7 cellular contexts compared by ENCODE assay signal in the genomic region with DNA sequence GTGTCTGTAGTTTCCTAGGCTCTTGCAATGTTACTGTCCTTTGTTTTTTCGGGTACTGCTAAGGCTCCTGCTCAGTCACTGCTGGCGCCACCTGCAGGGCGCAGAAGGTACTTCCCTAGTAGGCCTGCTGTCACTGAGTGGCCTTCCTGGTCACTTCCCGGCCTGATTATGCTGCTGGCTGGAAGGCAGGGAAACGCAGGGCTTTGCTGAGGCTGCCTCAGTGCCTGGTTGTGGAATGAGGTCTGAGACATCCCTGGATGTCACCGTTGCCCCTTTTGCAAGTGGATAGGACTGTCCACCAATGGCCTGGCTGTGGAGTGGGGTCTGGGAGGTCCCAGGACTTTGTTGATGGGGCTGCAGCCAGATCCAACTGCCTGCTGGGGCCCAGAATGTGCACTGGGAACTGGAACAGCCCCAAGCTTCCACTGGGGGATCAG. TPM values are rescaled to one million over a fixed set of nuclear protein-coding genes. Genes with fewer than 3 reads are reported as not detected.
A peak's percentile ranks its signal among the peaks of the same experiment; 100 is the strongest.
DNase-seq lines count a peak whose midpoint lies in the region; TF ChIP-seq lines count a peak whose summit lies in the region.

No MANE protein-coding gene starts in this region.

- no peaks in the 10 kb centered on the region for H3K27me3 ChIP-seq in GM23248 (replicated peaks; ENCODE audit: insufficient read depth)

- DNase-seq in GM23248 (peak; percentile 68), KBM-7 (peak; percentile 61), SW 1271 (lab: John Stamatoyannopoulos, UW) (peak; percentile 24 to 64), astrocyte of the hippocampus (ENCODE audit: low read depth, low spot score) (peak; percentile 79), islet precursor cell (peak; percentile 94)
- peak; percentile 28 to 32 for DNase-seq in stimulated activated CD8-positive, alpha-beta memory T cell treated with anti-CD3 and anti-CD28 coated beads, Interleukin-15, amount 100 ng/mL, for 48 hours (ENCODE audit: low read depth in 2 of 2)

- 29 to 30% methylated on average over 6 of the region's 6 CpGs for WGBS in GM23248 (ENCODE audit: low coverage in 1 of 2, low lambda C conversion rate in 2 of 2, missing lambda C conversion rate in 2 of 2), 2 experiments

- peaks cover 10% of the 10 kb centered on the region; the same call in 1 of the 2 replicates for H3K4me1 ChIP-seq in GM23248 (ENCODE audit: insufficient read depth)

- in situ Hi-C loops in GM23248 (cut with MboI): loop anchor here (25.0 kb wide), 1 partner anchor 778 kb away; no protein-coding TSS in a partner anchor
- in situ Hi-C loops in KBM-7 (cut with MboI; ENCODE audit: low pct_unique_long_range_greater_than_20kb, low sequenced_read_pairs): no loop called here

- no peak overlapping the region; the same call in 1 of the 2 replicates for H3K9ac ChIP-seq in GM23248

- TF ChIP-seq CTCF in GM12875 (IDR thresholded peaks at IDR 0.05; ENCODE audit: borderline replicate concordance, insufficient read depth, low read depth, low read length): peak; percentile 98

- H3K9me2 ChIP-seq in GM23248 (ENCODE audit: insufficient read depth): no peaks in the 10 kb centered on the region

- no peak overlapping the region for H3K4me2 ChIP-seq in GM23248 (ENCODE audit: unreplicated experiment)

- H2AFZ ChIP-seq in GM23248: peak overlapping the region; percentile 60

- no peaks in the 10 kb centered on the region for H3K36me3 ChIP-seq in GM23248 (ENCODE audit: low read depth)

- H4K20me1 ChIP-seq in GM23248 (ENCODE audit: insufficient read depth): no peaks in the 10 kb centered on the region

- H3K4me3 ChIP-seq in GM12875 (ENCODE audit: low read depth, low read length) (no peak overlapping the region), GM23248 (no peak overlapping the region)

- no peaks in the 10 kb centered on the region for H3K79me2 ChIP-seq in GM23248 (ENCODE audit: insufficient read depth)

- no peaks in the 10 kb centered on the region for H3K9me3 ChIP-seq in GM23248 (ENCODE audit: low read depth)

- H3F3A ChIP-seq in GM23248 (ENCODE audit: insufficient read depth): no peaks in the 10 kb centered on the region

- H3K27ac ChIP-seq in GM23248: no peak overlapping the region

RNA-seq across cellular contexts. Expression of a gene that starts 13.1 kb away (rescaled TPM):
- under 0.01 and 2.1 TPM in 2 replicates for total RNA-seq in GM23248 (2014; rRNA removed; shearing (Covaris generic))
- polyA plus RNA-seq in GM23248 (2016; fragmentation: Nextera tagmentation; extraction: Ambion mirVana): 0.81 and 1.1 TPM in 2 replicates

Comparison
In these comparisons a context has a peak if more than half of its experiments do, and no peak if none do; other contexts are left out.
1. DNase-seq: peak in every context shown above with its lines; median percentile 94 in islet precursor cell; 79 in astrocyte of the hippocampus; 68 in GM23248; 61 in KBM-7; 44 in SW 1271; 30 in stimulated activated CD8-positive, alpha-beta memory T cell treated with anti-CD3 and anti-CD28 coated beads, Interleukin-15, amount 100 ng/mL, for 48 hours.